In genomic region chr14:74611672-74612345, GRCh38 we compare ENCODE assay signal across 1 cellular context.
TF ChIP-seq lines count a peak whose summit lies in the region.

LTBP2 (minus strand) TSS chr14:74612237; CDS start chr14:74611944, 293 bp downstream.

TF ChIP-seq in HepG2, 621 proteins besides CTCF, POLR2A, EP300 and RAD21 (continued from another document and continues in another):
- TF ChIP-seq, protein P1, sequence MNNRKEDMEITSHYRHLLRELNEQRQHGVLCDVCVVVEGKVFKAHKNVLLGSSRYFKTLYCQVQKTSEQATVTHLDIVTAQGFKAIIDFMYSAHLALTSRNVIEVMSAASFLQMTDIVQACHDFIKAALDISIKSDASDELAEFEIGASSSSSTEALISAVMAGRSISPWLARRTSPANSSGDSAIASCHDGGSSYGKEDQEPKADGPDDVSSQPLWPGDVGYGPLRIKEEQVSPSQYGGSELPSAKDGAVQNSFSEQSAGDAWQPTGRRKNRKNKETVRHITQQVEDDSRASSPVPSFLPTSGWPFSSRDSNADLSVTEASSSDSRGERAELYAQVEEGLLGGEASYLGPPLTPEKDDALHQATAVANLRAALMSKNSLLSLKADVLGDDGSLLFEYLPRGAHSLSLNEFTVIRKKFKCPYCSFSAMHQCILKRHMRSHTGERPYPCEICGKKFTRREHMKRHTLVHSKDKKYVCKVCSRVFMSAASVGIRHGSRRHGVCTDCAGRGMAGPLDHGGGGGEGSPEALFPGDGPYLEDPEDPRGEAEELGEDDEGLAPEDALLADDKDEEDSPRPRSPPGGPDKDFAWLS (CRISPR knock-in tag; IDR thresholded peaks at IDR 0.05; ENCODE audit: borderline replicate concordance), result no peak
- TF ChIP-seq, protein P2, sequence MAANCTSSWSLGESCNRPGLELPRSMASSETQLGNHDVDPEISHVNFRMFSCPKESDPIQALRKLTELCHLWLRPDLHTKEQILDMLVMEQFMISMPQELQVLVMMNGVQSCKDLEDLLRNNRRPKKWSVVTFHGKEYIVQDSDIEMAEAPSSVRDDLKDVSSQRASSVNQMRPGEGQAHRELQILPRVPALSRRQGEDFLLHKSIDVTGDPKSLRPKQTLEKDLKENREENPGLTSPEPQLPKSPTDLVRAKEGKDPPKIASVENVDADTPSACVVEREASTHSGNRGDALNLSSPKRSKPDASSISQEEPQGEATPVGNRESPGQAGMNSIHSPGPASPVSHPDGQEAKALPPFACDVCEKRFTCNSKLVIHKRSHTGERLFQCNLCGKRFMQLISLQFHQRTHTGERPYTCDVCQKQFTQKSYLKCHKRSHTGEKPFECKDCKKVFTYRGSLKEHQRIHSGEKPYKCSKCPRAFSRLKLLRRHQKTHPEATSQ (CRISPR knock-in tag; IDR thresholded peaks at IDR 0.05; ENCODE audit: borderline replicate concordance), result no peak
- TF ChIP-seq ZNF891 (CRISPR knock-in tag; IDR thresholded peaks at IDR 0.05), result no peak
- TF ChIP-seq MTA3 (CRISPR knock-in tag; IDR thresholded peaks at IDR 0.05), result no peak
- TF ChIP-seq HNRNPL (IDR thresholded peaks at IDR 0.05; ENCODE audit: low read depth, low read length), result no peak
- TF ChIP-seq HIC2 (CRISPR knock-in tag; IDR thresholded peaks at IDR 0.05; ENCODE audit: low read depth), result no peak
- no peak for TF ChIP-seq ZFP36L1 (CRISPR knock-in tag; IDR thresholded peaks at IDR 0.05)
- no peak for TF ChIP-seq GRHL1 (CRISPR knock-in tag; conservative IDR thresholded peaks at IDR 0.05)
- TF ChIP-seq ZNF629 (CRISPR knock-in tag; conservative IDR thresholded peaks at IDR 0.05), result no peak
- no peak; the same call in 1 of the 2 replicates for TF ChIP-seq FOXC1 (CRISPR knock-in tag; IDR thresholded peaks at IDR 0.05; ENCODE audit: borderline replicate concordance)
- TF ChIP-seq TBP (CRISPR knock-in tag; IDR thresholded peaks at IDR 0.05), result no peak
- TF ChIP-seq HIVEP1 (CRISPR knock-in tag; IDR thresholded peaks at IDR 0.05), result no peak
- TF ChIP-seq, protein P3, sequence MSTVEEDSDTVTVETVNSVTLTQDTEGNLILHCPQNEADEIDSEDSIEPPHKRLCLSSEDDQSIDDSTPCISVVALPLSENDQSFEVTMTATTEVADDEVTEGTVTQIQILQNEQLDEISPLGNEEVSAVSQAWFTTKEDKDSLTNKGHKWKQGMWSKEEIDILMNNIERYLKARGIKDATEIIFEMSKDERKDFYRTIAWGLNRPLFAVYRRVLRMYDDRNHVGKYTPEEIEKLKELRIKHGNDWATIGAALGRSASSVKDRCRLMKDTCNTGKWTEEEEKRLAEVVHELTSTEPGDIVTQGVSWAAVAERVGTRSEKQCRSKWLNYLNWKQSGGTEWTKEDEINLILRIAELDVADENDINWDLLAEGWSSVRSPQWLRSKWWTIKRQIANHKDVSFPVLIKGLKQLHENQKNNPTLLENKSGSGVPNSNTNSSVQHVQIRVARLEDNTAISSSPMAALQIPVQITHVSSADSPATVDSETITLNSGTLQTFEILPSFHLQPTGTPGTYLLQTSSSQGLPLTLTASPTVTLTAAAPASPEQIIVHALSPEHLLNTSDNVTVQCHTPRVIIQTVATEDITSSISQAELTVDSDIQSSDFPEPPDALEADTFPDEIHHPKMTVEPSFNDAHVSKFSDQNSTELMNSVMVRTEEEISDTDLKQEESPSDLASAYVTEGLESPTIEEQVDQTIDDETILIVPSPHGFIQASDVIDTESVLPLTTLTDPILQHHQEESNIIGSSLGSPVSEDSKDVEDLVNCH (CRISPR knock-in tag; IDR thresholded peaks at IDR 0.05), result no peak
- TF ChIP-seq GFI1 (CRISPR knock-in tag; IDR thresholded peaks at IDR 0.05; ENCODE audit: borderline replicate concordance), result no peak
- TF ChIP-seq ZEB1 (IDR thresholded peaks at IDR 0.05; ENCODE audit: insufficient replicate concordance, low read depth), result no peak
- no peak for TF ChIP-seq SAP130 (CRISPR knock-in tag; IDR thresholded peaks at IDR 0.05; ENCODE audit: low read depth)
- TF ChIP-seq RARG (CRISPR knock-in tag; IDR thresholded peaks at IDR 0.05; ENCODE audit: low read depth), result no peak
- TF ChIP-seq BCL6 (CRISPR knock-in tag; IDR thresholded peaks at IDR 0.05), result no peak
- TF ChIP-seq PHF20 (CRISPR knock-in tag; IDR thresholded peaks at IDR 0.05), result no peak
- TF ChIP-seq, protein P4, sequence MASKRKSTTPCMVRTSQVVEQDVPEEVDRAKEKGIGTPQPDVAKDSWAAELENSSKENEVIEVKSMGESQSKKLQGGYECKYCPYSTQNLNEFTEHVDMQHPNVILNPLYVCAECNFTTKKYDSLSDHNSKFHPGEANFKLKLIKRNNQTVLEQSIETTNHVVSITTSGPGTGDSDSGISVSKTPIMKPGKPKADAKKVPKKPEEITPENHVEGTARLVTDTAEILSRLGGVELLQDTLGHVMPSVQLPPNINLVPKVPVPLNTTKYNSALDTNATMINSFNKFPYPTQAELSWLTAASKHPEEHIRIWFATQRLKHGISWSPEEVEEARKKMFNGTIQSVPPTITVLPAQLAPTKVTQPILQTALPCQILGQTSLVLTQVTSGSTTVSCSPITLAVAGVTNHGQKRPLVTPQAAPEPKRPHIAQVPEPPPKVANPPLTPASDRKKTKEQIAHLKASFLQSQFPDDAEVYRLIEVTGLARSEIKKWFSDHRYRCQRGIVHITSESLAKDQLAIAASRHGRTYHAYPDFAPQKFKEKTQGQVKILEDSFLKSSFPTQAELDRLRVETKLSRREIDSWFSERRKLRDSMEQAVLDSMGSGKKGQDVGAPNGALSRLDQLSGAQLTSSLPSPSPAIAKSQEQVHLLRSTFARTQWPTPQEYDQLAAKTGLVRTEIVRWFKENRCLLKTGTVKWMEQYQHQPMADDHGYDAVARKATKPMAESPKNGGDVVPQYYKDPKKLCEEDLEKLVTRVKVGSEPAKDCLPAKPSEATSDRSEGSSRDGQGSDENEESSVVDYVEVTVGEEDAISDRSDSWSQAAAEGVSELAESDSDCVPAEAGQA (IDR thresholded peaks at IDR 0.05; ENCODE audit: low read depth), result no peak
- TF ChIP-seq, protein P4 (CRISPR knock-in tag; IDR thresholded peaks at IDR 0.05; ENCODE audit: borderline replicate concordance), result no peak
- no peak for TF ChIP-seq NFE2L1 (CRISPR knock-in tag; IDR thresholded peaks at IDR 0.05; ENCODE audit: borderline replicate concordance)
- TF ChIP-seq ZNF569 (CRISPR knock-in tag; IDR thresholded peaks at IDR 0.05; ENCODE audit: borderline replicate concordance), result no peak
- TF ChIP-seq ZFP36L2 (CRISPR knock-in tag; IDR thresholded peaks at IDR 0.05), result no peak
- TF ChIP-seq ZNF331 (CRISPR knock-in tag; IDR thresholded peaks at IDR 0.05), result no peak
- no peak for TF ChIP-seq ELF1 (CRISPR knock-in tag; IDR thresholded peaks at IDR 0.05)
- TF ChIP-seq NR1H2 (CRISPR knock-in tag; IDR thresholded peaks at IDR 0.05; ENCODE audit: borderline replicate concordance, low read depth), result no peak
- TF ChIP-seq KDM1A (CRISPR knock-in tag; IDR thresholded peaks at IDR 0.05), result no peak
- TF ChIP-seq, protein P5, sequence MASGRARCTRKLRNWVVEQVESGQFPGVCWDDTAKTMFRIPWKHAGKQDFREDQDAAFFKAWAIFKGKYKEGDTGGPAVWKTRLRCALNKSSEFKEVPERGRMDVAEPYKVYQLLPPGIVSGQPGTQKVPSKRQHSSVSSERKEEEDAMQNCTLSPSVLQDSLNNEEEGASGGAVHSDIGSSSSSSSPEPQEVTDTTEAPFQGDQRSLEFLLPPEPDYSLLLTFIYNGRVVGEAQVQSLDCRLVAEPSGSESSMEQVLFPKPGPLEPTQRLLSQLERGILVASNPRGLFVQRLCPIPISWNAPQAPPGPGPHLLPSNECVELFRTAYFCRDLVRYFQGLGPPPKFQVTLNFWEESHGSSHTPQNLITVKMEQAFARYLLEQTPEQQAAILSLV (CRISPR knock-in tag; IDR thresholded peaks at IDR 0.05; ENCODE audit: borderline replicate concordance), result 0 out of 2 replicates have a peak, but pooled peaks have one; percentile 20
- no peak for TF ChIP-seq ATF7-NPFF (CRISPR knock-in tag; IDR thresholded peaks at IDR 0.05; ENCODE audit: low read depth)
- TF ChIP-seq ZNF788 (CRISPR knock-in tag; IDR thresholded peaks at IDR 0.05; ENCODE audit: borderline replicate concordance), result no peak
- TF ChIP-seq, protein P6, sequence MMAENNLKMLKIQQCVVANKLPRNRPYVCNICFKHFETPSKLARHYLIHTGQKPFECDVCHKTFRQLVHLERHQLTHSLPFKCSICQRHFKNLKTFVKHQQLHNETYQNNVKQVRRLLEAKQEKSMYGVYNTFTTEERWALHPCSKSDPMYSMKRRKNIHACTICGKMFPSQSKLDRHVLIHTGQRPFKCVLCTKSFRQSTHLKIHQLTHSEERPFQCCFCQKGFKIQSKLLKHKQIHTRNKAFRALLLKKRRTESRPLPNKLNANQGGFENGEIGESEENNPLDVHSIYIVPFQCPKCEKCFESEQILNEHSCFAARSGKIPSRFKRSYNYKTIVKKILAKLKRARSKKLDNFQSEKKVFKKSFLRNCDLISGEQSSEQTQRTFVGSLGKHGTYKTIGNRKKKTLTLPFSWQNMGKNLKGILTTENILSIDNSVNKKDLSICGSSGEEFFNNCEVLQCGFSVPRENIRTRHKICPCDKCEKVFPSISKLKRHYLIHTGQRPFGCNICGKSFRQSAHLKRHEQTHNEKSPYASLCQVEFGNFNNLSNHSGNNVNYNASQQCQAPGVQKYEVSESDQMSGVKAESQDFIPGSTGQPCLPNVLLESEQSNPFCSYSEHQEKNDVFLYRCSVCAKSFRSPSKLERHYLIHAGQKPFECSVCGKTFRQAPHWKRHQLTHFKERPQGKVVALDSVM (CRISPR knock-in tag; IDR thresholded peaks at IDR 0.05), result peak; percentile 80
- no peak for TF ChIP-seq CCAR2 (optimal IDR thresholded peaks at IDR 0.05; ENCODE audit: low read depth, low read length)
- no peak for TF ChIP-seq FOXA3 (CRISPR knock-in tag; IDR thresholded peaks at IDR 0.05)
- TF ChIP-seq, protein P7, sequence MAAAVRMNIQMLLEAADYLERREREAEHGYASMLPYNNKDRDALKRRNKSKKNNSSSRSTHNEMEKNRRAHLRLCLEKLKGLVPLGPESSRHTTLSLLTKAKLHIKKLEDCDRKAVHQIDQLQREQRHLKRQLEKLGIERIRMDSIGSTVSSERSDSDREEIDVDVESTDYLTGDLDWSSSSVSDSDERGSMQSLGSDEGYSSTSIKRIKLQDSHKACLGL (CRISPR knock-in tag; IDR thresholded peaks at IDR 0.05), result 0 out of 2 replicates have a peak, but pooled peaks have one; percentile 52
- TF ChIP-seq MAZ (IDR thresholded peaks at IDR 0.05; ENCODE audit: borderline replicate concordance, low read depth, low read length), result no peak
- no peak for TF ChIP-seq MAZ (CRISPR knock-in tag; IDR thresholded peaks at IDR 0.05; ENCODE audit: low read depth)
- TF ChIP-seq CHCHD3 (CRISPR knock-in tag; IDR thresholded peaks at IDR 0.05), result no peak
- TF ChIP-seq, protein P8, sequence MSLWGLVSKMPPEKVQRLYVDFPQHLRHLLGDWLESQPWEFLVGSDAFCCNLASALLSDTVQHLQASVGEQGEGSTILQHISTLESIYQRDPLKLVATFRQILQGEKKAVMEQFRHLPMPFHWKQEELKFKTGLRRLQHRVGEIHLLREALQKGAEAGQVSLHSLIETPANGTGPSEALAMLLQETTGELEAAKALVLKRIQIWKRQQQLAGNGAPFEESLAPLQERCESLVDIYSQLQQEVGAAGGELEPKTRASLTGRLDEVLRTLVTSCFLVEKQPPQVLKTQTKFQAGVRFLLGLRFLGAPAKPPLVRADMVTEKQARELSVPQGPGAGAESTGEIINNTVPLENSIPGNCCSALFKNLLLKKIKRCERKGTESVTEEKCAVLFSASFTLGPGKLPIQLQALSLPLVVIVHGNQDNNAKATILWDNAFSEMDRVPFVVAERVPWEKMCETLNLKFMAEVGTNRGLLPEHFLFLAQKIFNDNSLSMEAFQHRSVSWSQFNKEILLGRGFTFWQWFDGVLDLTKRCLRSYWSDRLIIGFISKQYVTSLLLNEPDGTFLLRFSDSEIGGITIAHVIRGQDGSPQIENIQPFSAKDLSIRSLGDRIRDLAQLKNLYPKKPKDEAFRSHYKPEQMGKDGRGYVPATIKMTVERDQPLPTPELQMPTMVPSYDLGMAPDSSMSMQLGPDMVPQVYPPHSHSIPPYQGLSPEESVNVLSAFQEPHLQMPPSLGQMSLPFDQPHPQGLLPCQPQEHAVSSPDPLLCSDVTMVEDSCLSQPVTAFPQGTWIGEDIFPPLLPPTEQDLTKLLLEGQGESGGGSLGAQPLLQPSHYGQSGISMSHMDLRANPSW (CRISPR knock-in tag; IDR thresholded peaks at IDR 0.05; ENCODE audit: borderline replicate concordance), result no peak
- TF ChIP-seq ZNF878 (CRISPR knock-in tag; IDR thresholded peaks at IDR 0.05), result no peak
- TF ChIP-seq ZBTB20 (CRISPR knock-in tag; IDR thresholded peaks at IDR 0.05; ENCODE audit: borderline replicate concordance, low read depth), result no peak
